28 cellular contexts compared by ENCODE assay signal in the genomic region with DNA sequence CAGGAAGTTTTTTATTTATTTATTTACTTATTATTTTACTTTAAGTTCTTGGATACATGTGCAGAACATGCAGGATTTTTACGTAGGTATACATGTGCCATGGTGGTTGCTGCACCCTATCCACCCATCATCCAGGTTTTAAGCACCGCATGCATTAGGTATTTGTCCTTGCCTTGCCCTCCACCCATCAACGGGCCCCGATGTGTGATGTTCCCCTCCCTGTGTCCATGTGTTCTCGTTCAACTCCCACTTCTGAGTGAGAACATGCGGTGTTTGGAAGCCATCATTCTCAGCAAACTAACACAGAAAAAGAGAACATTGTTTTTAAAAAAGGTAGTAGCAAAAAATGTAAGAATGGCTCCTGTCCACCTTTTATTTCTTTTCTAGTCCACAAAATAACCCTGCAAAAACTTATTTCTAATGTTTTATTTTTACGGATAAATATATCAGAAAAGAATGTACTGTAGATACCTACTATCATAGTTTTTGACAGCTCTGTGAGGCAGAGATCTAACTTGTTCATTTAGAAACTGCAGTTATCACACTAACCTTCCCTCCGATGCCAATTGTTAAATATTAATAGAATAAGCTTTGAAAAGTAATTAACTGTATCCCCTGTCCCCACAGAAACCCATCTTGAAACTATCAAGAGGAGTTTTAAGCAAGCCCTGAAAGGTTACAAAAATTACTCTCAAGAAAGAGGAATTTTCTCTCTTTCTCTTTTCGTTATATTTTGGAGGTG.
DNase-seq lines count a peak whose midpoint lies in the region; ATAC-seq and TF ChIP-seq lines count a peak whose summit lies in the region.
"Had no signal": no experiment of that assay in that cellular context is flagged by ENCODE, and none has a peak within 500 bp of the region (broad histone marks: within the 10 kb centered on the region; RNA-seq: fewer than 3 reads in every experiment).

No MANE protein-coding gene starts in this region.

- H3K27me3 ChIP-seq in heart left ventricle (no peaks in the 10 kb centered on the region), rectal smooth muscle tissue (ENCODE audit: control insufficient read depth, insufficient read depth, low read length) (no peaks in the 10 kb centered on the region)
- H3K27me3 ChIP-seq: BE2C, brain microvascular endothelial cell, esophagus squamous epithelium, upper lobe of right lung had no signal

- H3K9me3 ChIP-seq in heart left ventricle = no peaks in the 10 kb centered on the region
- H3K9me3 ChIP-seq: BE2C, esophagus squamous epithelium, upper lobe of right lung had no signal

- peak; percentile 59 for ATAC-seq in GM18870 (IDR thresholded peaks at IDR 0.05; ENCODE audit: unreplicated experiment)
- ATAC-seq in HG03159 (IDR thresholded peaks at IDR 0.05; ENCODE audit: unreplicated experiment) = peak; percentile 59
- peak; percentile 45 to 66 (median 60) for ATAC-seq in heart left ventricle
- ATAC-seq in HG02763 (IDR thresholded peaks at IDR 0.05; ENCODE audit: unreplicated experiment) = no peak
- no peak for ATAC-seq in GM18505 (IDR thresholded peaks at IDR 0.05; ENCODE audit: unreplicated experiment)
- ATAC-seq in GM19455 (IDR thresholded peaks at IDR 0.05; ENCODE audit: unreplicated experiment) = no peak
- ATAC-seq: activated CD4-positive, alpha-beta T cell treated with anti-CD3 and anti-CD28 coated beads for 36 hours; HepG2; upper lobe of right lung had no signal

- WGBS in heart left ventricle, 4 donors = 54 to 61% (median 56%) methylated on average over 9 of the region's 9 CpGs

- peaks cover 6 to 57% (median 28%) of the 10 kb centered on the region in 12 donors for H3K4me1 ChIP-seq in heart left ventricle
- peaks cover 11% of the 10 kb centered on the region for H3K4me1 ChIP-seq in rectal smooth muscle tissue (ENCODE audit: control insufficient read depth, insufficient read depth, low read length)
- H3K4me1 ChIP-seq: BE2C had no signal

- DNase-seq in heart left ventricle = peak in 2 of 5 donors; percentile 28 to 55
- no peak for DNase-seq in pons (ENCODE audit: low spot score)
- DNase-seq: activated CD4-positive, alpha-beta T cell treated with anti-CD3 and anti-CD28 coated beads for 36 hours; activated naive CD4-positive, alpha-beta T cell treated with anti-CD3 and anti-CD28 coated beads for 36 hours; activated T-cell treated with anti-CD3 and anti-CD28 coated beads, Interleukin-2, amount 50 U/mL, for 48 hours; BE2C; brain microvascular endothelial cell; DMS53; endodermal cell; esophagus squamous epithelium; GDM1; HFFc6; Kasumi-1; NCI-H1694 treated with DMSO at 0.1 percent for 48 hours; NCI-H2171; NCI-H526 treated with DMSO at 0.1 percent for 48 hours; stimulated activated CD4-positive, alpha-beta T cell treated with anti-CD3 and anti-CD28 coated beads, Interleukin-2, amount 100 ng/mL, for 24 hours; substantia nigra; upper lobe of right lung had no signal

- H3K27ac ChIP-seq in heart left ventricle (peak overlapping the region; percentile 31 to 94 (median 78)), rectal smooth muscle tissue (ENCODE audit: low read depth, low read length) (peak overlapping the region; percentile 17)
- H3K27ac ChIP-seq: brain microvascular endothelial cell, GM23248, skin epidermis, upper lobe of right lung had no signal

- no peak for TF ChIP-seq POLR2A in heart left ventricle (IDR thresholded peaks at IDR 0.05)
- TF ChIP-seq POLR2A in GM18505 (IDR thresholded peaks at IDR 0.05; ENCODE audit: borderline replicate concordance, extremely low read depth, insufficient read depth, insufficient read length) = no peak

- H3K4me3 ChIP-seq in heart left ventricle = no peak overlapping the region
- no peak overlapping the region for H3K4me3 ChIP-seq in rectal smooth muscle tissue (ENCODE audit: low read length)
- H3K4me3 ChIP-seq: esophagus squamous epithelium, GM23248, skin epidermis, upper lobe of right lung had no signal

- no peaks in the 10 kb centered on the region for H3K36me3 ChIP-seq in heart left ventricle
- no peaks in the 10 kb centered on the region for H3K36me3 ChIP-seq in rectal smooth muscle tissue (ENCODE audit: control insufficient read depth, insufficient read depth, low read length)
- H3K36me3 ChIP-seq: BE2C, brain microvascular endothelial cell, esophagus squamous epithelium, upper lobe of right lung had no signal

- H3K9ac ChIP-seq in rectal smooth muscle tissue (ENCODE audit: low read length) = no peak overlapping the region
- H3K9ac ChIP-seq: GM23248 had no signal

- intact Hi-C loops in heart left ventricle (cut with DNase I) = loop anchor here in 6 of 10 donors (5.0 to 10.0 kb wide), 10 partner anchors 81 to 612 kb away; partner anchors contain the start of genes BCL6 (in 3 of the 6) and LPP (in 1 of the 6)

- TF ChIP-seq CTCF in heart left ventricle (IDR thresholded peaks at IDR 0.05) = no peak

Comparison
In these comparisons a context has a peak if more than half of its experiments do, and no peak if none do; other contexts are left out.
1. ATAC-seq: peak in GM18870 (single experiment), HG03159 (single experiment) and heart left ventricle (4 of 4); none in HG02763 (single experiment), GM18505 (single experiment) and GM19455 (single experiment).